In genomic region chr19:13774217-13775191, GRCh38 we compare ENCODE assay signal across 1 cellular context.
TF ChIP-seq lines count a peak whose summit lies in the region.

TSS of gene C19orf53 (plus strand) at chr19:13774456. CDS start at chr19:13774478, 22 bp downstream.

TF ChIP-seq in HepG2, 621 proteins besides CTCF, POLR2A, EP300 and RAD21 (continued from another document and continues in another):
- TF ChIP-seq, protein P1, sequence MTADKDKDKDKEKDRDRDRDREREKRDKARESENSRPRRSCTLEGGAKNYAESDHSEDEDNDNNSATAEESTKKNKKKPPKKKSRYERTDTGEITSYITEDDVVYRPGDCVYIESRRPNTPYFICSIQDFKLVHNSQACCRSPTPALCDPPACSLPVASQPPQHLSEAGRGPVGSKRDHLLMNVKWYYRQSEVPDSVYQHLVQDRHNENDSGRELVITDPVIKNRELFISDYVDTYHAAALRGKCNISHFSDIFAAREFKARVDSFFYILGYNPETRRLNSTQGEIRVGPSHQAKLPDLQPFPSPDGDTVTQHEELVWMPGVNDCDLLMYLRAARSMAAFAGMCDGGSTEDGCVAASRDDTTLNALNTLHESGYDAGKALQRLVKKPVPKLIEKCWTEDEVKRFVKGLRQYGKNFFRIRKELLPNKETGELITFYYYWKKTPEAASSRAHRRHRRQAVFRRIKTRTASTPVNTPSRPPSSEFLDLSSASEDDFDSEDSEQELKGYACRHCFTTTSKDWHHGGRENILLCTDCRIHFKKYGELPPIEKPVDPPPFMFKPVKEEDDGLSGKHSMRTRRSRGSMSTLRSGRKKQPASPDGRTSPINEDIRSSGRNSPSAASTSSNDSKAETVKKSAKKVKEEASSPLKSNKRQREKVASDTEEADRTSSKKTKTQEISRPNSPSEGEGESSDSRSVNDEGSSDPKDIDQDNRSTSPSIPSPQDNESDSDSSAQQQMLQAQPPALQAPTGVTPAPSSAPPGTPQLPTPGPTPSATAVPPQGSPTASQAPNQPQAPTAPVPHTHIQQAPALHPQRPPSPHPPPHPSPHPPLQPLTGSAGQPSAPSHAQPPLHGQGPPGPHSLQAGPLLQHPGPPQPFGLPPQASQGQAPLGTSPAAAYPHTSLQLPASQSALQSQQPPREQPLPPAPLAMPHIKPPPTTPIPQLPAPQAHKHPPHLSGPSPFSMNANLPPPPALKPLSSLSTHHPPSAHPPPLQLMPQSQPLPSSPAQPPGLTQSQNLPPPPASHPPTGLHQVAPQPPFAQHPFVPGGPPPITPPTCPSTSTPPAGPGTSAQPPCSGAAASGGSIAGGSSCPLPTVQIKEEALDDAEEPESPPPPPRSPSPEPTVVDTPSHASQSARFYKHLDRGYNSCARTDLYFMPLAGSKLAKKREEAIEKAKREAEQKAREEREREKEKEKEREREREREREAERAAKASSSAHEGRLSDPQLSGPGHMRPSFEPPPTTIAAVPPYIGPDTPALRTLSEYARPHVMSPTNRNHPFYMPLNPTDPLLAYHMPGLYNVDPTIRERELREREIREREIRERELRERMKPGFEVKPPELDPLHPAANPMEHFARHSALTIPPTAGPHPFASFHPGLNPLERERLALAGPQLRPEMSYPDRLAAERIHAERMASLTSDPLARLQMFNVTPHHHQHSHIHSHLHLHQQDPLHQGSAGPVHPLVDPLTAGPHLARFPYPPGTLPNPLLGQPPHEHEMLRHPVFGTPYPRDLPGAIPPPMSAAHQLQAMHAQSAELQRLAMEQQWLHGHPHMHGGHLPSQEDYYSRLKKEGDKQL (CRISPR knock-in tag; IDR thresholded peaks at IDR 0.05; ENCODE audit: low read depth) = no peak
- TF ChIP-seq ARID5B (CRISPR knock-in tag; IDR thresholded peaks at IDR 0.05) (peak; percentile 55), SUZ12 (IDR thresholded peaks at IDR 0.05; ENCODE audit: low read depth, low read length) (peak; percentile 92), KLF9 (CRISPR knock-in tag; IDR thresholded peaks at IDR 0.05; ENCODE audit: low read depth) (0 out of 2 replicates have a peak, but pooled peaks have one; percentile 25), CHD4 (IDR thresholded peaks at IDR 0.05; ENCODE audit: borderline replicate concordance, low read length) (no peak), TFDP2 (CRISPR knock-in tag; IDR thresholded peaks at IDR 0.05) (peak; percentile 63; the same call in 1 of the 2 replicates), MNT (IDR thresholded peaks at IDR 0.05) (0 out of 2 replicates have a peak, but pooled peaks have one; percentile 42), ZNF333 (CRISPR knock-in tag; IDR thresholded peaks at IDR 0.05; ENCODE audit: borderline replicate concordance) (no peak), SKI (IDR thresholded peaks at IDR 0.05; ENCODE audit: partially characterized antibody) (no peak), ZNF563 (CRISPR knock-in tag; IDR thresholded peaks at IDR 0.05) (no peak), THYN1 (CRISPR knock-in tag; IDR thresholded peaks at IDR 0.05; ENCODE audit: borderline replicate concordance, low read depth) (no peak), NFE2L1 (CRISPR knock-in tag; IDR thresholded peaks at IDR 0.05; ENCODE audit: borderline replicate concordance) (no peak; the same call in 1 of the 2 replicates), ZNF350 (CRISPR knock-in tag; IDR thresholded peaks at IDR 0.05; ENCODE audit: borderline replicate concordance, low read depth) (peak; percentile 86; the same call in 1 of the 2 replicates), ZNF784 (CRISPR knock-in tag; IDR thresholded peaks at IDR 0.05; ENCODE audit: borderline replicate concordance) (peak; percentile 81), FOXK2 (IDR thresholded peaks at IDR 0.05) (no peak), ZNF468 (CRISPR knock-in tag; IDR thresholded peaks at IDR 0.05) (no peak), RBFOX2 (IDR thresholded peaks at IDR 0.05; ENCODE audit: low read depth, low read length) (peak; percentile 92), PRDM4 (CRISPR knock-in tag; IDR thresholded peaks at IDR 0.05; ENCODE audit: borderline replicate concordance) (no peak), ZZZ3 (CRISPR knock-in tag; IDR thresholded peaks at IDR 0.05; ENCODE audit: borderline replicate concordance) (peak; percentile 97; the same call in 1 of the 2 replicates), KMT2B (CRISPR knock-in tag; IDR thresholded peaks at IDR 0.05) (peak; percentile 83)
- TF ChIP-seq, protein P2, sequence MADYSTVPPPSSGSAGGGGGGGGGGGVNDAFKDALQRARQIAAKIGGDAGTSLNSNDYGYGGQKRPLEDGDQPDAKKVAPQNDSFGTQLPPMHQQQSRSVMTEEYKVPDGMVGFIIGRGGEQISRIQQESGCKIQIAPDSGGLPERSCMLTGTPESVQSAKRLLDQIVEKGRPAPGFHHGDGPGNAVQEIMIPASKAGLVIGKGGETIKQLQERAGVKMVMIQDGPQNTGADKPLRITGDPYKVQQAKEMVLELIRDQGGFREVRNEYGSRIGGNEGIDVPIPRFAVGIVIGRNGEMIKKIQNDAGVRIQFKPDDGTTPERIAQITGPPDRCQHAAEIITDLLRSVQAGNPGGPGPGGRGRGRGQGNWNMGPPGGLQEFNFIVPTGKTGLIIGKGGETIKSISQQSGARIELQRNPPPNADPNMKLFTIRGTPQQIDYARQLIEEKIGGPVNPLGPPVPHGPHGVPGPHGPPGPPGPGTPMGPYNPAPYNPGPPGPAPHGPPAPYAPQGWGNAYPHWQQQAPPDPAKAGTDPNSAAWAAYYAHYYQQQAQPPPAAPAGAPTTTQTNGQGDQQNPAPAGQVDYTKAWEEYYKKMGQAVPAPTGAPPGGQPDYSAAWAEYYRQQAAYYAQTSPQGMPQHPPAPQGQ (CRISPR knock-in tag; IDR thresholded peaks at IDR 0.05; ENCODE audit: borderline replicate concordance) = 0 out of 2 replicates have a peak, but pooled peaks have one; percentile 77
- TF ChIP-seq, protein P3, sequence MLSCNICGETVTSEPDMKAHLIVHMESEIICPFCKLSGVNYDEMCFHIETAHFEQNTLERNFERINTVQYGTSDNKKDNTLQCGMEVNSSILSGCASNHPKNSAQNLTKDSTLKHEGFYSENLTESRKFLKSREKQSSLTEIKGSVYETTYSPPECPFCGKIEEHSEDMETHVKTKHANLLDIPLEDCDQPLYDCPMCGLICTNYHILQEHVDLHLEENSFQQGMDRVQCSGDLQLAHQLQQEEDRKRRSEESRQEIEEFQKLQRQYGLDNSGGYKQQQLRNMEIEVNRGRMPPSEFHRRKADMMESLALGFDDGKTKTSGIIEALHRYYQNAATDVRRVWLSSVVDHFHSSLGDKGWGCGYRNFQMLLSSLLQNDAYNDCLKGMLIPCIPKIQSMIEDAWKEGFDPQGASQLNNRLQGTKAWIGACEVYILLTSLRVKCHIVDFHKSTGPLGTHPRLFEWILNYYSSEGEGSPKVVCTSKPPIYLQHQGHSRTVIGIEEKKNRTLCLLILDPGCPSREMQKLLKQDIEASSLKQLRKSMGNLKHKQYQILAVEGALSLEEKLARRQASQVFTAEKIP (CRISPR knock-in tag; IDR thresholded peaks at IDR 0.05; ENCODE audit: borderline replicate concordance) = no peak
